Comparison of ENCODE assay signal across 14 cellular contexts in genomic region chr22:44491666-44492405, GRCh38.
"Had no signal": no experiment of that assay in that cellular context is flagged by ENCODE, and none has a peak within 500 bp of the region (broad histone marks: within the 10 kb centered on the region; RNA-seq: fewer than 3 reads in every experiment).

No MANE protein-coding gene starts in this region.

- H3K27me3 ChIP-seq: tibial nerve had no signal

- H3K9me3 Mint-ChIP-seq: stimulated activated naive B cell treated with anti-CD40 and anti-IgM and Interleukin-4, amounts not matched to agents 10 μg/mL and 1 μg/mL and 100 μg/mL, for 72 hours had no signal

- DNase-seq: activated B cell treated with CpG ODN at 0.5 μM for 24 hours; activated CD4-positive, alpha-beta T cell treated with anti-CD3 and anti-CD28 coated beads for 48 hours; activated naive CD4-positive, alpha-beta T cell; kidney; left ventricle myocardium superior; mesenchymal stem cell; nephron progenitor cell; stimulated activated CD4-positive, alpha-beta T cell treated with anti-CD3 and anti-CD28 coated beads, Interleukin-12 subunit alpha, Interleukin-12 subunit beta, amount 100 ng/mL, for 4 hours; stimulated activated naive B cell treated with anti-CD40 and anti-IgM and Interleukin-4, amounts not matched to agents 10 μg/mL and 1 μg/mL and 100 μg/mL, for 72 hours; T-helper 2 cell had no signal

- H3K27ac Mint-ChIP-seq: activated B cell treated with CpG ODN at 0.5 μM for 24 hours; nephron progenitor cell; stimulated activated naive B cell treated with anti-CD40 and anti-IgM and Interleukin-4, amounts not matched to agents 10 μg/mL and 1 μg/mL and 100 μg/mL, for 72 hours had no signal

- FAIRE-seq: endometrium, kidney, TTC549 had no signal

- H3K27me3 Mint-ChIP-seq: activated B cell treated with CpG ODN at 0.5 μM for 24 hours; stimulated activated naive B cell treated with anti-CD40 and anti-IgM and Interleukin-4, amounts not matched to agents 10 μg/mL and 1 μg/mL and 100 μg/mL, for 72 hours had no signal

- H3K4me3 ChIP-seq: tibial nerve had no signal

- H3K4me3 Mint-ChIP-seq: activated B cell treated with CpG ODN at 0.5 μM for 24 hours; nephron progenitor cell; stimulated activated naive B cell treated with anti-CD40 and anti-IgM and Interleukin-4, amounts not matched to agents 10 μg/mL and 1 μg/mL and 100 μg/mL, for 72 hours had no signal

- H3K27ac ChIP-seq: tibial nerve had no signal

- ATAC-seq: esophagus mucosa; left ventricle myocardium superior; stimulated activated naive B cell treated with anti-CD40 and anti-IgM and Interleukin-4, amounts not matched to agents 10 μg/mL and 1 μg/mL and 100 μg/mL, for 72 hours had no signal
